25 cellular contexts compared by ENCODE assay signal in genomic region chr4:56662782-56663468, GRCh38. TPM values are rescaled to one million over a fixed set of nuclear protein-coding genes. Genes with fewer than 3 reads are reported as not detected.
DNase-seq lines count a peak whose midpoint lies in the region; ATAC-seq and TF ChIP-seq lines count a peak whose summit lies in the region.
"Had no signal": no experiment of that assay in that cellular context is flagged by ENCODE, and none has a peak within 500 bp of the region (broad histone marks: within the 10 kb centered on the region; RNA-seq: fewer than 3 reads in every experiment).

No MANE protein-coding gene starts in this region.

- peak; percentile 20 for DNase-seq in GM23338 (ENCODE audit: low spot score)
- no peak for DNase-seq in WTC11 (ENCODE audit: low spot score)
- DNase-seq in right cardiac atrium = no peak
- no peak for DNase-seq in type B pancreatic cell (ENCODE audit: extremely low spot score, unreplicated experiment)
- DNase-seq in superior temporal gyrus (ENCODE audit: extremely low spot score) = no peak
- no peak for DNase-seq in NCI-H1105 (lab: John Stamatoyannopoulos, UW)
- no peak for DNase-seq in stimulated activated naive CD4-positive, alpha-beta T cell treated with Interleukin-2 at 50 U/mL for 16 hours (lab: John Stamatoyannopoulos, UW)
- DNase-seq: C1 segment of cervical spinal cord; CD4-positive, alpha-beta memory T cell; COR-L47; DMS53; NCI-H1092; NCI-H1436; NCI-H187; NCI-H2081 treated with DMSO at 0.1 percent for 48 hours; NCI-H2171; NCI-H226; NCI-H510A; NCI-H69; PC-3 had no signal

- intact Hi-C loops in right cardiac atrium (cut with DNase I) = no loop called here

- H3K27me3 ChIP-seq in GM23338 (ENCODE audit: insufficient read depth) = peaks cover 45% of the 10 kb centered on the region
- no peaks in the 10 kb centered on the region for H3K27me3 ChIP-seq in right cardiac atrium (ENCODE audit: control insufficient read depth, insufficient read depth)

- peak overlapping the region; percentile 24; the same call in 1 of the 2 replicates for H3K4me2 ChIP-seq in GM23338

- no peaks in the 10 kb centered on the region for H3K9me3 ChIP-seq in right cardiac atrium (ENCODE audit: control insufficient read depth, low read length)
- H3K9me3 ChIP-seq: SJSA1 had no signal

- H3K4me3 Mint-ChIP-seq in GM23338 (no peak overlapping the region), WTC11 (no peak overlapping the region), type B pancreatic cell (no peak overlapping the region)
- H3K4me3 Mint-ChIP-seq: CD4-positive, alpha-beta memory T cell had no signal

- no peaks in the 10 kb centered on the region; the same call in 1 of the 2 replicates for H4K20me1 ChIP-seq in GM23338 (replicated peaks; ENCODE audit: insufficient read depth)

- WGBS in right cardiac atrium = 74% methylated on average over 3 of the region's 3 CpGs

- H3K4me1 ChIP-seq in GM23338 (ENCODE audit: insufficient read depth) (peaks cover 11% of the 10 kb centered on the region; the same call in 1 of the 2 replicates), right cardiac atrium (ENCODE audit: control insufficient read depth, insufficient read depth, low read length) (no peaks in the 10 kb centered on the region)
- H3K4me1 ChIP-seq: SJSA1 had no signal

- H3K9me2 ChIP-seq in GM23338 (ENCODE audit: insufficient read depth) = no peaks in the 10 kb centered on the region

- POLR2A ChIA-PET in WTC11 (lab: Charles Lee) = no interaction called here

- CTCF ChIA-PET in WTC11 (lab: Charles Lee) = interaction anchor here (1.3 kb wide), 1 partner anchor 174 kb away, joined by 4 read pairs; no protein-coding TSS in a partner anchor

- H3K27ac ChIP-seq in GM23338 (ENCODE audit: low read depth) (no peak overlapping the region), right cardiac atrium (ENCODE audit: low read length) (no peak overlapping the region)
- H3K27ac ChIP-seq: HL-60, SJSA1 had no signal

- TF ChIP-seq CTCF in GM23338 (conservative IDR thresholded peaks at IDR 0.05; ENCODE audit: low read depth in 2 of 2) (no peak), WTC11 (IDR thresholded peaks at IDR 0.05) (no peak), type B pancreatic cell (conservative IDR thresholded peaks at IDR 0.05) (no peak)

- H2AFZ ChIP-seq in GM23338 = no peak overlapping the region

- H3K4me1 Mint-ChIP-seq in GM23338 (peaks cover 23% of the 10 kb centered on the region), WTC11 (peaks cover 26% of the 10 kb centered on the region), type B pancreatic cell (ENCODE audit: unreplicated experiment) (no peaks in the 10 kb centered on the region)

- H3K79me2 ChIP-seq in GM23338 (replicated peaks; ENCODE audit: insufficient read depth) = no peaks in the 10 kb centered on the region

- H3K36me3 ChIP-seq in GM23338 (ENCODE audit: insufficient read depth) = no peaks in the 10 kb centered on the region
- H3K36me3 ChIP-seq: SJSA1 had no signal

- no peaks in the 10 kb centered on the region for H3F3A ChIP-seq in GM23338 (replicated peaks; ENCODE audit: low read depth)

- H3K4me3 ChIP-seq in GM23338 (no peak overlapping the region), right cardiac atrium (ENCODE audit: low read length) (no peak overlapping the region)
- H3K4me3 ChIP-seq: SJSA1 had no signal

- H3K27me3 Mint-ChIP-seq in GM23338 (ENCODE audit: insufficient read depth, low read depth, poor library complexity) (peaks cover 11% of the 10 kb centered on the region), WTC11 (ENCODE audit: low read depth) (peaks cover 98% of the 10 kb centered on the region), type B pancreatic cell (peaks cover 35% of the 10 kb centered on the region)

- H3K27ac Mint-ChIP-seq in GM23338 (no peak overlapping the region), WTC11 (no peak overlapping the region), type B pancreatic cell (peak overlapping the region; percentile 67)

- peak; percentile 80 for ATAC-seq in GM23338
- peak; percentile 82 for ATAC-seq in WTC11
- peak; percentile 45 to 72 for ATAC-seq in right cardiac atrium
- ATAC-seq: PC-3 had no signal

- H3K9me3 Mint-ChIP-seq in GM23338 = no peaks in the 10 kb centered on the region
- no peaks in the 10 kb centered on the region for H3K9me3 Mint-ChIP-seq in WTC11
- no peaks in the 10 kb centered on the region for H3K9me3 Mint-ChIP-seq in type B pancreatic cell

- H3K36me3 Mint-ChIP-seq in GM23338 (ENCODE audit: low read depth) = no peaks in the 10 kb centered on the region
- H3K36me3 Mint-ChIP-seq in WTC11 = no peaks in the 10 kb centered on the region
- no peaks in the 10 kb centered on the region for H3K36me3 Mint-ChIP-seq in type B pancreatic cell
- H3K36me3 Mint-ChIP-seq: CD4-positive, alpha-beta memory T cell had no signal

TF ChIP-seq in GM23338, 12 proteins besides CTCF, POLR2A, EP300 and RAD21 (continues in another document):
- TF ChIP-seq CREB1 (CRISPR knock-in tag; IDR thresholded peaks at IDR 0.05; ENCODE audit: low read depth) = no peak
- TF ChIP-seq NANOG (IDR thresholded peaks at IDR 0.05; ENCODE audit: borderline replicate concordance) = peak; percentile 63; the same call in 1 of the 2 replicates
- no peak for TF ChIP-seq POLR2AphosphoS5 (IDR thresholded peaks at IDR 0.05; ENCODE audit: low read depth)

TF ChIP-seq in WTC11, 78 proteins besides CTCF, POLR2A, EP300 and RAD21:
- TF ChIP-seq ZNF423 (CRISPR knock-in tag; IDR thresholded peaks at IDR 0.05) (no peak), STAT6 (CRISPR knock-in tag; conservative IDR thresholded peaks at IDR 0.05; ENCODE audit: low read depth) (no peak), OVOL2 (CRISPR knock-in tag; IDR thresholded peaks at IDR 0.05; ENCODE audit: borderline replicate concordance) (no peak), NFATC4 (CRISPR knock-in tag; IDR thresholded peaks at IDR 0.05) (no peak), ZBTB43 (CRISPR knock-in tag; IDR thresholded peaks at IDR 0.05) (no peak), FOXP4 (CRISPR knock-in tag; IDR thresholded peaks at IDR 0.05) (no peak), TCF7 (CRISPR knock-in tag; IDR thresholded peaks at IDR 0.05; ENCODE audit: low read depth) (no peak), ZMAT4 (CRISPR knock-in tag; IDR thresholded peaks at IDR 0.05) (peak; percentile 88)

RNA-seq across cellular contexts. Expression of gene HOPX, which starts 18.2 kb away (rescaled TPM):
- not detected in 2 replicates for total RNA-seq in GM23338 (2014; rRNA removed; shearing (Covaris generic))
- polyA plus RNA-seq in GM23338 (2016; fragmentation: Nextera tagmentation; extraction: Ambion mirVana) (not detected in 2 replicates), right cardiac atrium (159 TPM)
- total RNA-seq in WTC11 (2021) (0.26 to 0.87 TPM (median 0.27 TPM) in 3 replicates), right cardiac atrium (10 to 100 TPM; 30.6 to 82.1 (median 56.7) TPM), type B pancreatic cell (ENCODE audit: low replicate concordance) (42.1 and 136 TPM in 2 replicates)
- total RNA-seq: A673, Daoy, H4 had no signal

Comparison
In these comparisons a context has a peak if more than half of its experiments do, and no peak if none do; other contexts are left out.
1. RNA of gene HOPX, which starts 18.2 kb away (total RNA-seq): 30.6 to 82.1 TPM in right cardiac atrium and 42.1 to 136 TPM in type B pancreatic cell; 0.26 to 0.87 TPM in WTC11 and not detected in GM23338; every median in the first group is over 10 times any median in the second.
2. Peak in every context shown above with its lines, with median percentiles within 50 percentile points of each other: ATAC-seq.